Comparison of ENCODE assay signal across 25 cellular contexts in the genomic region with DNA sequence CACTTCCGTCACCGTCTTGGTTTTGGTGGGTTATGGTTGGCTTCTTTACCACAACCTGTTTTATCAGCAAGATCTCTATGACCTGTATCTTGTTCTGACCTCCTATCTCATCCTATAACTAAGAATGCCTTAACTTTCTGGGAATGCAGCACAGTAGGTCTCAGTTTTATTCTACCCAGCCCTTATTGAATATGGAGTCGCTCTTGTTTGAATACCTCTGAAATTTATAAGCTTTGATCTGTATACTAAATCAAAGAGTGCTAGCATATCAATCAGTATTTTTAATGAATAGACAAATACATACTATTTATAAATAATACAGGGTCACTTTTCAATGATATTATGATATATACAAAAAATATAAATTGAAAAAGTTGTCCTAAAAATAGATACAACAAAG.
"Had no signal": no experiment of that assay in that cellular context is flagged by ENCODE, and none has a peak within 500 bp of the region (broad histone marks: within the 10 kb centered on the region; RNA-seq: fewer than 3 reads in every experiment).

No MANE protein-coding gene starts in this region.

- H3K9me3 ChIP-seq: colonic mucosa, esophagus muscularis mucosa, esophagus squamous epithelium, gastrocnemius medialis, gastroesophageal sphincter, heart left ventricle, heart right ventricle had no signal

- ATAC-seq: effector memory CD8-positive, alpha-beta T cell; esophagus mucosa; gastrocnemius medialis; gastroesophageal sphincter; heart left ventricle; heart right ventricle had no signal

- H3K4me3 ChIP-seq: colonic mucosa, coronary artery, dorsolateral prefrontal cortex, esophagus muscularis mucosa, esophagus squamous epithelium, gastrocnemius medialis, gastroesophageal sphincter, heart left ventricle, heart right ventricle, hepatocyte had no signal

- H3K27ac Mint-ChIP-seq: dendritic cell treated with granulocyte-macrophage colony-stimulating factor and Interleukin-4, amounts not matched to agents 40 ng/mL and 50 ng/mL, for 4 days; effector memory CD8-positive, alpha-beta T cell; endodermal cell had no signal

- H3K27me3 Mint-ChIP-seq: dendritic cell treated with granulocyte-macrophage colony-stimulating factor and Interleukin-4, amounts not matched to agents 40 ng/mL and 50 ng/mL, for 4 days; effector memory CD8-positive, alpha-beta T cell had no signal

- H2AFZ ChIP-seq: hepatocyte had no signal

- H3K4me3 Mint-ChIP-seq: dendritic cell treated with granulocyte-macrophage colony-stimulating factor and Interleukin-4, amounts not matched to agents 40 ng/mL and 50 ng/mL, for 4 days; effector memory CD8-positive, alpha-beta T cell; endodermal cell had no signal

- H3K27me3 ChIP-seq: colonic mucosa, esophagus muscularis mucosa, esophagus squamous epithelium, gastrocnemius medialis, gastroesophageal sphincter, heart left ventricle, heart right ventricle, hepatocyte had no signal

- H3K4me2 ChIP-seq: hepatocyte had no signal

- H3K27ac ChIP-seq: colonic mucosa, coronary artery, dorsolateral prefrontal cortex, epithelial cell of prostate, esophagus muscularis mucosa, esophagus squamous epithelium, gastrocnemius medialis, gastroesophageal sphincter, heart left ventricle, heart right ventricle, hepatocyte had no signal

- H3K79me2 ChIP-seq: hepatocyte had no signal

- H3K4me1 ChIP-seq: colonic mucosa, esophagus squamous epithelium, gastrocnemius medialis, heart left ventricle, heart right ventricle had no signal

- H3K9me3 Mint-ChIP-seq: dendritic cell treated with granulocyte-macrophage colony-stimulating factor and Interleukin-4, amounts not matched to agents 40 ng/mL and 50 ng/mL, for 4 days; effector memory CD8-positive, alpha-beta T cell; endodermal cell had no signal

- H3K36me3 ChIP-seq: colonic mucosa, esophagus muscularis mucosa, esophagus squamous epithelium, gastrocnemius medialis, gastroesophageal sphincter, heart left ventricle, heart right ventricle had no signal

- DNase-seq: colonic mucosa; cortex of kidney; dermis blood vessel endothelial cell; dorsolateral prefrontal cortex; effector CD4-positive, alpha-beta T cell; effector CD8-positive, alpha-beta T cell; effector memory CD4-positive, alpha-beta T cell; effector memory CD8-positive, alpha-beta T cell; endodermal cell; esophagus squamous epithelium; foreskin melanocyte; gastrocnemius medialis; glutamatergic neuron; head of caudate nucleus; heart left ventricle; heart right ventricle; hippocampal formation had no signal

- FAIRE-seq: endothelial cell of umbilical vein had no signal
